In genomic region chr4:118848901-118849300, GRCh38 we compare ENCODE assay signal across 20 cellular contexts. TPM values are rescaled to one million over a fixed set of nuclear protein-coding genes. Genes with fewer than 3 reads are reported as not detected.
DNase-seq lines count a peak whose midpoint lies in the region; ATAC-seq, FAIRE-seq and TF ChIP-seq lines count a peak whose summit lies in the region.
"Had no signal": no experiment of that assay in that cellular context is flagged by ENCODE, and none has a peak within 500 bp of the region (broad histone marks: within the 10 kb centered on the region; RNA-seq: fewer than 3 reads in every experiment).

No MANE protein-coding gene starts in this region.

- H3K23ac ChIP-seq in H9 (ENCODE audit: insufficient read length, low read depth, low read length), result no peak overlapping the region
- no peak overlapping the region for H3K23ac ChIP-seq in mesendoderm (ENCODE audit: low read length)

- H4K8ac ChIP-seq in H9 (replicated peaks; ENCODE audit: insufficient read length, low read depth, low read length) (no peak overlapping the region), mesendoderm (ENCODE audit: low read depth, low read length) (no peak overlapping the region)

- peaks cover 3% of the 10 kb centered on the region for H3K23me2 ChIP-seq in H9 (ENCODE audit: insufficient read length, low read depth, low read length, poor library complexity, severe bottlenecking)

- H2AFZ ChIP-seq in H9 (ENCODE audit: low read length) (no peak overlapping the region), HepG2 (ENCODE audit: low read length) (no peak overlapping the region), MM.1S (ENCODE audit: low read length) (no peak overlapping the region)

- no peak overlapping the region for H3K4me3 Mint-ChIP-seq in H9
- H3K4me3 Mint-ChIP-seq: B cell; CD8-positive, alpha-beta memory T cell; IgD-negative memory B cell had no signal

- no peak for TF ChIP-seq POLR2A in HepG2 (IDR thresholded peaks at IDR 0.05; ENCODE audit: insufficient read depth in 1 of 2, low read depth in 2 of 2, low read length in 2 of 2)

- no peak overlapping the region for H3K14ac ChIP-seq in H9 (ENCODE audit: insufficient read depth, low read length)

- TF ChIP-seq CTCF in H9 (conservative IDR thresholded peaks at IDR 0.05), result no peak
- TF ChIP-seq CTCF in HepG2 (CRISPR knock-in tag; IDR thresholded peaks at IDR 0.05), result no peak
- TF ChIP-seq CTCF in MM.1S (IDR thresholded peaks at IDR 0.05; ENCODE audit: low read length), result no peak

- no peak overlapping the region for H2BK5ac ChIP-seq in H9 (ENCODE audit: insufficient read length, low read length)
- no peak overlapping the region for H2BK5ac ChIP-seq in mesendoderm (ENCODE audit: low read length)

- H3K36me3 ChIP-seq in mesendoderm (ENCODE audit: control insufficient read depth, insufficient read depth, low read length) (no peaks in the 10 kb centered on the region), HepG2 (replicated peaks in 1 of 2; ENCODE audit: control insufficient read depth in 1 of 2, insufficient read depth in 2 of 2, low read length in 2 of 2) (no peaks in the 10 kb centered on the region), MM.1S (replicated peaks; ENCODE audit: insufficient read depth, low read length) (no peaks in the 10 kb centered on the region)
- H3K36me3 ChIP-seq: BLaER1 treated with 17β-estradiol and CSF1 and Interleukin-3, amounts not matched to agents 10 nM and 100 nM had no signal

- H3K27ac ChIP-seq in H9 (ENCODE audit: insufficient read length, low read depth, low read length), result no peak overlapping the region
- no peak overlapping the region for H3K27ac ChIP-seq in mesendoderm (ENCODE audit: low read depth, low read length)
- no peak overlapping the region for H3K27ac ChIP-seq in HepG2 (ENCODE audit: extremely low read length, insufficient read depth, low read length)
- no peak overlapping the region for H3K27ac ChIP-seq in MM.1S (ENCODE audit: low read length)
- H3K27ac ChIP-seq: BLaER1 treated with 17β-estradiol and CSF1 and Interleukin-3, amounts not matched to agents 10 nM and 100 nM had no signal

- POLR2A ChIA-PET in HepG2 (lab: Yijun Ruan, JAX), result no interaction called here

- H3K4me2 ChIP-seq in H9 (ENCODE audit: insufficient read depth, insufficient read length, low read length) (no peak overlapping the region), mesendoderm (ENCODE audit: low read length) (no peak overlapping the region), HepG2 (ENCODE audit: low read depth, low read length) (no peak overlapping the region), MM.1S (ENCODE audit: low read depth, low read length) (no peak overlapping the region)
- H3K4me2 ChIP-seq: BLaER1 treated with 17β-estradiol and CSF1 and Interleukin-3, amounts not matched to agents 10 nM and 100 nM had no signal

- H4K20me1 ChIP-seq in H9 (ENCODE audit: control insufficient read depth, insufficient read depth, insufficient read length) (no peaks in the 10 kb centered on the region), HepG2 (ENCODE audit: insufficient read depth, low read length) (no peaks in the 10 kb centered on the region), MM.1S (ENCODE audit: insufficient read depth, low read length) (no peaks in the 10 kb centered on the region)
- H4K20me1 ChIP-seq: BLaER1 treated with 17β-estradiol and CSF1 and Interleukin-3, amounts not matched to agents 10 nM and 100 nM had no signal

- H3K36me3 Mint-ChIP-seq in H9 (ENCODE audit: insufficient read depth in 1 of 3, low read depth in 3 of 3), result no peaks in the 10 kb centered on the region; a peak in 1 of 7 replicates

- H2BK12ac ChIP-seq in H9 (ENCODE audit: insufficient read length, low read depth, low read length), result no peak overlapping the region

- H3K9me3 Mint-ChIP-seq in H9, result no peaks in the 10 kb centered on the region
- H3K9me3 Mint-ChIP-seq: CD8-positive, alpha-beta memory T cell; IgD-negative memory B cell had no signal

- H3K27me3 Mint-ChIP-seq in H9 (ENCODE audit: low read depth), result no peaks in the 10 kb centered on the region

- DNase-seq in H9, result no peak
- DNase-seq in OCI-M1 (lab: John Stamatoyannopoulos, UW), result peak; percentile 11
- DNase-seq in mesendoderm, result peak; percentile 79
- DNase-seq in HepG2 (ENCODE audit: low spot score), result no peak
- DNase-seq in MM.1S, result no peak
- DNase-seq: CD4-positive, CD25-positive, alpha-beta regulatory T cell; CD8-positive, alpha-beta memory T cell; COR-L47; DMS 273 treated with DMSO at 0.1 percent for 48 hours; DMS53; DND-41; EL; HCEC 1CT; Karpas-422; KBM-7 had no signal

- TF ChIP-seq RAD21 in HepG2 (CRISPR knock-in tag; IDR thresholded peaks at IDR 0.05), result no peak

- H3K9ac ChIP-seq in H9 (ENCODE audit: extremely low read depth, insufficient read length, low read length), result no peak overlapping the region
- H3K9ac ChIP-seq in mesendoderm (ENCODE audit: low read length), result no peak overlapping the region
- H3K9ac ChIP-seq in HepG2 (ENCODE audit: insufficient read depth, low read depth, low read length), result no peak overlapping the region
- no peak overlapping the region for H3K9ac ChIP-seq in MM.1S (ENCODE audit: low read length)
- H3K9ac ChIP-seq: BLaER1 treated with 17β-estradiol and CSF1 and Interleukin-3, amounts not matched to agents 10 nM and 100 nM had no signal

- H3K18ac ChIP-seq in H9 (ENCODE audit: insufficient read length, low read depth, low read length), result no peak overlapping the region
- H3K18ac ChIP-seq in mesendoderm (ENCODE audit: low read length), result no peak overlapping the region

- CTCF ChIA-PET in HepG2 (lab: Yijun Ruan, JAX; ENCODE audit: low intra/inter-chr PET ratio, low total read pairs), result no interaction called here

- no peaks in the 10 kb centered on the region for H3K27me3 ChIP-seq in H9 (ENCODE audit: insufficient read depth, low read length)
- H3K27me3 ChIP-seq in mesendoderm (ENCODE audit: insufficient read depth, low read length, poor library complexity), result no peaks in the 10 kb centered on the region
- H3K27me3 ChIP-seq in HepG2 (ENCODE audit: control insufficient read depth in 1 of 2, insufficient read depth in 2 of 2, low read length in 2 of 2), result no peaks in the 10 kb centered on the region
- no peaks in the 10 kb centered on the region for H3K27me3 ChIP-seq in MM.1S (replicated peaks; ENCODE audit: insufficient read depth, low read length)
- H3K27me3 ChIP-seq: BLaER1 treated with 17β-estradiol and CSF1 and Interleukin-3, amounts not matched to agents 10 nM and 100 nM had no signal

- no peaks in the 10 kb centered on the region for H3K9me2 ChIP-seq in MM.1S (replicated peaks; ENCODE audit: insufficient read depth, low read length)

- no peak overlapping the region for H4K91ac ChIP-seq in H9 (ENCODE audit: insufficient read length, low read depth, low read length)

- no peak for FAIRE-seq in HepG2 (lab: Jason Lieb, UNC)

- TF ChIP-seq EP300 in HepG2 (IDR thresholded peaks at IDR 0.05; ENCODE audit: low read depth in 2 of 2, low read length in 2 of 2), result no peak
- TF ChIP-seq EP300 in HepG2 (CRISPR knock-in tag; IDR thresholded peaks at IDR 0.05; ENCODE audit: borderline replicate concordance), result no peak

- H2BK15ac ChIP-seq in H9 (ENCODE audit: low read depth, low read length) (no peak overlapping the region), mesendoderm (replicated peaks; ENCODE audit: low read depth) (no peak overlapping the region)

- H4K5ac ChIP-seq in H9 (ENCODE audit: insufficient read length, low read depth, low read length) (no peak overlapping the region), mesendoderm (ENCODE audit: low read length) (no peak overlapping the region)

- H2AK5ac ChIP-seq in H9 (ENCODE audit: insufficient read length, low read length) (no peak overlapping the region), mesendoderm (ENCODE audit: low read length) (no peak overlapping the region)

- H3K79me2 ChIP-seq in H9 (ENCODE audit: insufficient read depth, low read length) (no peaks in the 10 kb centered on the region; the same call in 1 of the 2 replicates), mesendoderm (ENCODE audit: control insufficient read depth, insufficient read depth, low read length) (no peaks in the 10 kb centered on the region), HepG2 (ENCODE audit: insufficient read depth, low read length) (no peaks in the 10 kb centered on the region), MM.1S (ENCODE audit: low read length) (no peaks in the 10 kb centered on the region)

- peaks cover 54 to 55% of the 10 kb centered on the region in 2 experiments for H3K4me1 Mint-ChIP-seq in H9

- H3K4ac ChIP-seq in H9 (ENCODE audit: low read depth, low read length) (no peak overlapping the region), mesendoderm (ENCODE audit: low read depth, low read length) (no peak overlapping the region)

- H3K27ac Mint-ChIP-seq in H9, result peak overlapping the region in 2 of 3 experiments; percentile 87 to 90; a peak in 5 of 7 replicates
- H3K27ac Mint-ChIP-seq: B cell; CD4-positive, CD25-positive, alpha-beta regulatory T cell; CD8-positive, alpha-beta memory T cell; IgD-negative memory B cell had no signal

- no peak overlapping the region for H3T11ph ChIP-seq in H9 (ENCODE audit: low read length)

- no peak overlapping the region for H3K4me3 ChIP-seq in mesendoderm (ENCODE audit: low read length)
- no peak overlapping the region for H3K4me3 ChIP-seq in HepG2 (replicated peaks in 1 of 3; ENCODE audit: insufficient read depth in 1 of 3, low read depth in 2 of 3, low read length in 3 of 3)
- H3K4me3 ChIP-seq in MM.1S (ENCODE audit: low read length), result no peak overlapping the region
- H3K4me3 ChIP-seq: BLaER1 treated with 17β-estradiol and CSF1 and Interleukin-3, amounts not matched to agents 10 nM and 100 nM had no signal

- no peak overlapping the region for H3K56ac ChIP-seq in H9 (ENCODE audit: insufficient read length, low read depth, low read length)
- H3K56ac ChIP-seq in mesendoderm (ENCODE audit: low read length), result no peak overlapping the region

- BruUV-seq in HepG2 (replicated peaks; lab: Mats Ljungman, UMichigan), result no TSS peak

- H3K4me1 ChIP-seq in H9 (ENCODE audit: insufficient read depth, low read length) (peaks cover 9% of the 10 kb centered on the region; the same call in 1 of the 2 replicates), mesendoderm (ENCODE audit: control insufficient read depth, low read depth, low read length) (peaks cover 5% of the 10 kb centered on the region), HepG2 (ENCODE audit: insufficient read depth, low read length) (peaks cover 14% of the 10 kb centered on the region; the same call in 1 of the 2 replicates), MM.1S (ENCODE audit: low read length) (peaks cover 8% of the 10 kb centered on the region)

- no peaks in the 10 kb centered on the region for H3K79me1 ChIP-seq in H9 (ENCODE audit: insufficient read depth, low read depth, low read length, poor library complexity, severe bottlenecking)
- H3K79me1 ChIP-seq in mesendoderm (ENCODE audit: low read length), result no peaks in the 10 kb centered on the region

- in situ Hi-C loops in HepG2 (cut with HindIII; ENCODE audit: extremely low pct_ligation_motif_present, low pct_unique_long_range_greater_than_20kb), result no loop called here

- H2BK20ac ChIP-seq in H9 (ENCODE audit: low read depth, low read length, poor library complexity, severe bottlenecking), result no peak overlapping the region

- ATAC-seq in HepG2 (no peak), HG03439 (IDR thresholded peaks at IDR 0.05; ENCODE audit: unreplicated experiment) (no peak)

- H2BK120ac ChIP-seq in H9 (ENCODE audit: low read depth, low read length, poor library complexity, severe bottlenecking) (no peak overlapping the region), mesendoderm (ENCODE audit: low read depth, low read length) (no peak overlapping the region)

- H3K9me3 ChIP-seq in H9 (ENCODE audit: control insufficient read depth, low read depth, low read length) (no peaks in the 10 kb centered on the region), HepG2 (ENCODE audit: low read length) (no peaks in the 10 kb centered on the region), MM.1S (replicated peaks; ENCODE audit: insufficient read depth, low read length) (no peaks in the 10 kb centered on the region)
- H3K9me3 ChIP-seq: BLaER1 treated with 17β-estradiol and CSF1 and Interleukin-3, amounts not matched to agents 10 nM and 100 nM had no signal

- no peaks in the 10 kb centered on the region for H3F3A ChIP-seq in MM.1S (ENCODE audit: insufficient read depth, low read length)

- intact Hi-C loops in HepG2 (cut with micrococcal nuclease; ENCODE audit: unreplicated experiment), result no loop called here

RNA-seq across cellular contexts. Expression of gene SEC24D, which starts 13.0 kb away (rescaled TPM):
- total RNA-seq in H9 (2021) (59.1 and 61.5 TPM in 2 replicates), HepG2 (2016; rRNA removed; fragmentation: Illumina TruSeq; extraction: Trizol) (51.1 and 78.6 TPM in 2 replicates)
- polyA plus RNA-seq in mesendoderm (2013, experiment 1 of 2), result 30.3 TPM
- 32.4 TPM for polyA plus RNA-seq in mesendoderm (2013, experiment 2 of 2)
- total RNA-seq in HepG2 (2016; cell fraction: cytosol; rRNA removed; fragmentation: Illumina TruSeq; extraction: Trizol; ENCODE audit: low read depth), result 3.7 and 5.0 TPM in 2 replicates
- total RNA-seq in HepG2 (2016; cell fraction: insoluble cytoplasmic fraction; rRNA removed; fragmentation: Illumina TruSeq; extraction: Trizol), result 48.9 and 73.2 TPM in 2 replicates
- 14.9 and 16.7 TPM in 2 replicates for total RNA-seq in HepG2 (2016; cell fraction: membrane; rRNA removed; fragmentation: Illumina TruSeq; extraction: Trizol)
- 63.1 and 69.1 TPM in 2 replicates for total RNA-seq in HepG2 (2016; cell fraction: nucleus; rRNA removed; fragmentation: Illumina TruSeq; extraction: Trizol)
- polyA plus RNA-seq in HepG2 (2011; rRNA removed), result 21.6 and 30.0 TPM in 2 replicates
- polyA plus RNA-seq in HepG2 (2011; cell fraction: cytosol; rRNA removed), result 16.7 and 20.5 TPM in 2 replicates
- 34.6 and 53.4 TPM in 2 replicates for polyA plus RNA-seq in HepG2 (2011; cell fraction: nucleus; rRNA removed)
- polyA plus RNA-seq in HepG2 (2012), result 19.7 and 29.9 TPM in 2 replicates
- 2.3 and 2.5 TPM in 2 replicates for polyA plus RNA-seq in HepG2 (2016; cell fraction: cytosol; fragmentation: Illumina TruSeq; extraction: Trizol; ENCODE audit: low read depth)
- polyA plus RNA-seq in HepG2 (2016; cell fraction: insoluble cytoplasmic fraction; fragmentation: Illumina TruSeq; extraction: Trizol; ENCODE audit: low read depth), result 64.1 and 66.0 TPM in 2 replicates
- polyA plus RNA-seq in HepG2 (2016; cell fraction: membrane; fragmentation: Illumina TruSeq; extraction: Trizol; ENCODE audit: low read depth), result 5.7 and 8.1 TPM in 2 replicates
- 37.6 and 38.9 TPM in 2 replicates for polyA plus RNA-seq in HepG2 (2016; cell fraction: nucleus; fragmentation: Illumina TruSeq; extraction: Trizol; ENCODE audit: insufficient read depth, low read depth)
- 11.6 and 45.4 TPM in 2 replicates for polyA minus RNA-seq in HepG2 (2011; rRNA and poly(A)+ RNA removed; ENCODE audit: low replicate concordance)
- polyA minus RNA-seq in HepG2 (2011; cell fraction: cytosol; rRNA and poly(A)+ RNA removed), result 32.8 and 36.6 TPM in 2 replicates
- 99.5 and 125 TPM in 2 replicates for polyA minus RNA-seq in HepG2 (2011; cell fraction: nucleus; rRNA and poly(A)+ RNA removed)

RNA-seq across cellular contexts. Expression of gene SYNPO2, which starts 39.8 kb away (rescaled TPM):
- 1.1 and 1.2 TPM in 2 replicates for total RNA-seq in H9 (2021)
- polyA plus RNA-seq in mesendoderm (2013, experiment 1 of 2), result 0.45 TPM
- polyA plus RNA-seq in mesendoderm (2013, experiment 2 of 2), result 0.53 TPM
- total RNA-seq in HepG2 (2016; rRNA removed; fragmentation: Illumina TruSeq; extraction: Trizol), result 0.04 TPM in 1 of 2 replicates, not detected in the other
- total RNA-seq in HepG2 (2016; cell fraction: cytosol; rRNA removed; fragmentation: Illumina TruSeq; extraction: Trizol; ENCODE audit: low read depth), result not detected in 2 replicates
- not detected in 2 replicates for total RNA-seq in HepG2 (2016; cell fraction: insoluble cytoplasmic fraction; rRNA removed; fragmentation: Illumina TruSeq; extraction: Trizol)
- 0.03 TPM in 1 of 2 replicates, not detected in the other for total RNA-seq in HepG2 (2016; cell fraction: membrane; rRNA removed; fragmentation: Illumina TruSeq; extraction: Trizol)
- total RNA-seq in HepG2 (2016; cell fraction: nucleus; rRNA removed; fragmentation: Illumina TruSeq; extraction: Trizol), result 0.06 TPM in 1 of 2 replicates, not detected in the other
- 0.01 TPM in 1 of 2 replicates, not detected in the other for polyA plus RNA-seq in HepG2 (2011; rRNA removed)
- 0.01 TPM in 1 of 2 replicates, not detected in the other for polyA plus RNA-seq in HepG2 (2011; cell fraction: cytosol; rRNA removed)
- polyA plus RNA-seq in HepG2 (2011; cell fraction: nucleus; rRNA removed), result not detected in 2 replicates
- polyA plus RNA-seq in HepG2 (2012), result 0.04 TPM in 2 replicates
- 0.03 TPM in 1 of 2 replicates, not detected in the other for polyA plus RNA-seq in HepG2 (2016; cell fraction: cytosol; fragmentation: Illumina TruSeq; extraction: Trizol; ENCODE audit: low read depth)
- not detected in 2 replicates for polyA plus RNA-seq in HepG2 (2016; cell fraction: insoluble cytoplasmic fraction; fragmentation: Illumina TruSeq; extraction: Trizol; ENCODE audit: low read depth)
- not detected in 2 replicates for polyA plus RNA-seq in HepG2 (2016; cell fraction: membrane; fragmentation: Illumina TruSeq; extraction: Trizol; ENCODE audit: low read depth)
- polyA plus RNA-seq in HepG2 (2016; cell fraction: nucleus; fragmentation: Illumina TruSeq; extraction: Trizol; ENCODE audit: insufficient read depth, low read depth), result 0.15 TPM in 2 replicates
- 0.63 TPM in 1 of 2 replicates, not detected in the other for polyA minus RNA-seq in HepG2 (2011; rRNA and poly(A)+ RNA removed; ENCODE audit: low replicate concordance)
- not detected in 2 replicates for polyA minus RNA-seq in HepG2 (2011; cell fraction: cytosol; rRNA and poly(A)+ RNA removed)
- polyA minus RNA-seq in HepG2 (2011; cell fraction: nucleus; rRNA and poly(A)+ RNA removed), result 0.12 TPM in 1 of 2 replicates, not detected in the other
- total RNA-seq: G401 had no signal
- polyA plus RNA-seq: IgD-negative memory B cell had no signal

Comparison
In these comparisons a context has a peak if more than half of its experiments do, and no peak if none do; other contexts are left out.
1. DNase-seq: peak in OCI-M1 (single experiment) and mesendoderm (single experiment); none in H9 (single experiment), HepG2 (single experiment) and MM.1S (single experiment).